In genomic region chr1:175494950-175495349, GRCh38 we compare ENCODE assay signal across 16 cellular contexts.
A peak's percentile ranks its signal among the peaks of the same experiment; 100 is the strongest.
DNase-seq lines count a peak whose midpoint lies in the region; ATAC-seq and TF ChIP-seq lines count a peak whose summit lies in the region.
"Had no signal": no experiment of that assay in that cellular context is flagged by ENCODE, and none has a peak within 500 bp of the region (broad histone marks: within the 10 kb centered on the region; RNA-seq: fewer than 3 reads in every experiment).

No MANE protein-coding gene starts in this region.

- no peak for ATAC-seq in foreskin keratinocyte
- ATAC-seq: HepG2 had no signal

- no peak overlapping the region for H2AFZ ChIP-seq in neural progenitor cell (replicated peaks)

- H3K4me1 Mint-ChIP-seq in neural progenitor cell: peaks cover 12% of the 10 kb centered on the region

- no peak overlapping the region for H3K4me3 Mint-ChIP-seq in neural progenitor cell
- H3K4me3 Mint-ChIP-seq: CD4-positive, alpha-beta T cell; H9; IgD-negative memory B cell had no signal

- TF ChIP-seq CTCF in dorsolateral prefrontal cortex (IDR thresholded peaks at IDR 0.05 in 54 of 56, conservative IDR thresholded peaks at IDR 0.05 in 2 of 56; ENCODE audit: low read depth in 1 of 56, partially characterized antibody in 56 of 56) (no peak), neural progenitor cell (IDR thresholded peaks at IDR 0.05) (no peak), BE2C (IDR thresholded peaks at IDR 0.05; ENCODE audit: low read depth, low read length) (no peak), foreskin keratinocyte (conservative IDR thresholded peaks at IDR 0.05) (no peak)

- H3K79me2 ChIP-seq in neural progenitor cell (ENCODE audit: low read depth): no peaks in the 10 kb centered on the region

- H3K27me3 Mint-ChIP-seq in neural progenitor cell (ENCODE audit: insufficient read depth, low read depth): peaks cover 16% of the 10 kb centered on the region
- H3K27me3 Mint-ChIP-seq: CD4-positive, alpha-beta T cell; IgD-negative memory B cell had no signal

- no peaks in the 10 kb centered on the region for H4K20me1 ChIP-seq in BLaER1 treated with 17β-estradiol and CSF1 and Interleukin-3, amounts not matched to agents 10 nM and 100 nM
- H4K20me1 ChIP-seq in neural progenitor cell (ENCODE audit: low read depth): no peaks in the 10 kb centered on the region

- H3K9me3 ChIP-seq in BLaER1 treated with 17β-estradiol and CSF1 and Interleukin-3, amounts not matched to agents 10 nM and 100 nM (replicated peaks in 1 of 11): peaks cover 0 to 7% (median 0%) of the 10 kb centered on the region in 11 experiments; a peak in 4 of 22 replicates
- H3K9me3 ChIP-seq in neural progenitor cell (ENCODE audit: low read depth): no peaks in the 10 kb centered on the region
- no peaks in the 10 kb centered on the region for H3K9me3 ChIP-seq in BE2C
- H3K9me3 ChIP-seq: Caco-2 had no signal

- peaks cover 0 to 5% (median 0%) of the 10 kb centered on the region in 11 experiments; a peak in 1 of 22 replicates for H3K27me3 ChIP-seq in BLaER1 treated with 17β-estradiol and CSF1 and Interleukin-3, amounts not matched to agents 10 nM and 100 nM
- H3K27me3 ChIP-seq in dorsolateral prefrontal cortex (peaks cover 0 to 39% (median 0%) of the 10 kb centered on the region in 45 donors), neural progenitor cell (no peaks in the 10 kb centered on the region), BE2C (no peaks in the 10 kb centered on the region), foreskin keratinocyte (peaks cover 17% of the 10 kb centered on the region)

- H3K27ac ChIP-seq in BLaER1 treated with 17β-estradiol and CSF1 and Interleukin-3, amounts not matched to agents 10 nM and 100 nM: no peak overlapping the region
- H3K27ac ChIP-seq in dorsolateral prefrontal cortex (peak overlapping the region in 42 of 59 donors; percentile 9 to 85 (median 55)), neural progenitor cell (no peak overlapping the region), foreskin keratinocyte (no peak overlapping the region)
- H3K27ac ChIP-seq: C4-2B had no signal

- peaks cover 20 to 38% (median 32%) of the 10 kb centered on the region in 10 experiments for H3K4me1 ChIP-seq in BLaER1 treated with 17β-estradiol and CSF1 and Interleukin-3, amounts not matched to agents 10 nM and 100 nM
- H3K4me1 ChIP-seq in neural progenitor cell: peaks cover 8% of the 10 kb centered on the region
- no peaks in the 10 kb centered on the region for H3K4me1 ChIP-seq in BE2C
- H3K4me1 ChIP-seq in foreskin keratinocyte: no peaks in the 10 kb centered on the region
- H3K4me1 ChIP-seq: Caco-2 had no signal

- H3K36me3 ChIP-seq in BLaER1 treated with 17β-estradiol and CSF1 and Interleukin-3, amounts not matched to agents 10 nM and 100 nM: no peaks in the 10 kb centered on the region
- H3K36me3 ChIP-seq in neural progenitor cell: no peaks in the 10 kb centered on the region
- H3K36me3 ChIP-seq in BE2C: no peaks in the 10 kb centered on the region

- H3F3A ChIP-seq in neural progenitor cell (ENCODE audit: low read depth): no peaks in the 10 kb centered on the region

- H3K36me3 Mint-ChIP-seq in neural progenitor cell: no peaks in the 10 kb centered on the region

- no peak overlapping the region for H3K4me3 ChIP-seq in BLaER1 treated with 17β-estradiol and CSF1 and Interleukin-3, amounts not matched to agents 10 nM and 100 nM
- H3K4me3 ChIP-seq in dorsolateral prefrontal cortex (no peak overlapping the region), neural progenitor cell (no peak overlapping the region), BE2C (ENCODE audit: low read depth, low read length) (no peak overlapping the region)

- peak overlapping the region in 9 of 11 experiments; percentile 27 to 91 (median 73); a peak in 17 of 22 replicates for H3K4me2 ChIP-seq in BLaER1 treated with 17β-estradiol and CSF1 and Interleukin-3, amounts not matched to agents 10 nM and 100 nM
- no peak overlapping the region for H3K4me2 ChIP-seq in neural progenitor cell

- peak overlapping the region; percentile 35 for H3K27ac Mint-ChIP-seq in neural progenitor cell
- H3K27ac Mint-ChIP-seq: CD4-positive, alpha-beta T cell; H9; IgD-negative memory B cell had no signal

- DNase-seq in dorsolateral prefrontal cortex (no peak), neural progenitor cell (ENCODE audit: low spot score) (no peak), BE2C (no peak), foreskin keratinocyte (no peak), T-helper 1 cell (no peak)
- DNase-seq: ACHN; Caco-2; CD4-positive, alpha-beta T cell; DND-41; H9; KG1 had no signal

- no peak overlapping the region for H3K9ac ChIP-seq in BLaER1 treated with 17β-estradiol and CSF1 and Interleukin-3, amounts not matched to agents 10 nM and 100 nM
- H3K9ac ChIP-seq in neural progenitor cell: no peak overlapping the region

- H3K9me3 Mint-ChIP-seq in neural progenitor cell: peaks cover 6% of the 10 kb centered on the region
- H3K9me3 Mint-ChIP-seq: CD4-positive, alpha-beta T cell; H9; IgD-negative memory B cell had no signal

- intact Hi-C loops in dorsolateral prefrontal cortex (cut with DNase I): loop anchor here in 1 of 2 donors (5.0 kb wide), 1 partner anchor 242 kb away; no protein-coding TSS in a partner anchor

TF ChIP-seq in PFSK-1, 5 proteins besides CTCF, POLR2A, EP300 and RAD21:
- TF ChIP-seq SIN3A (IDR thresholded peaks at IDR 0.05; ENCODE audit: borderline replicate concordance, insufficient read depth, low read length): peak; percentile 54; the same call in 1 of the 2 replicates
- no peak for TF ChIP-seq POLR2AphosphoS5 (IDR thresholded peaks at IDR 0.05; ENCODE audit: low read depth, low read length)
- peak; percentile 31; the same call in 1 of the 2 replicates for TF ChIP-seq TAF1 (IDR thresholded peaks at IDR 0.05; ENCODE audit: borderline replicate concordance, insufficient read depth, low read length)

Comparison
In these comparisons a context has a peak if more than half of its experiments do, and no peak if none do; other contexts are left out.
1. H3K27ac ChIP-seq: peak in dorsolateral prefrontal cortex (42 of 59); none in BLaER1 treated with 17β-estradiol and CSF1 and Interleukin-3, amounts not matched to agents 10 nM and 100 nM (0 of 11), neural progenitor cell (single experiment) and foreskin keratinocyte (single experiment).